Comparison of ENCODE assay signal across 8 cellular contexts in genomic region chrX:85084770-85085393, GRCh38.
DNase-seq lines count a peak whose midpoint lies in the region; ATAC-seq, FAIRE-seq and TF ChIP-seq lines count a peak whose summit lies in the region.

No MANE protein-coding gene starts in this region.

- H3K4me3 ChIP-seq in HEK293 (ENCODE audit: low read depth, low read length): no peak overlapping the region
- no peak overlapping the region for H3K4me3 ChIP-seq in cardiac fibroblast (replicated peaks in 1 of 2; ENCODE audit: low read depth in 2 of 2, low read length in 2 of 2)
- no peak overlapping the region for H3K4me3 ChIP-seq in lower lobe of right lung

- no peaks in the 10 kb centered on the region for H3K27me3 ChIP-seq in lower lobe of right lung (ENCODE audit: low read depth)

- POLR2A ChIA-PET in HEK293 (lab: Yijun Ruan, JAX): no interaction called here

- no peak overlapping the region for H3K27ac ChIP-seq in HEK293 (ENCODE audit: extremely low read depth, low read depth, low read length)
- H3K27ac ChIP-seq in lower lobe of right lung: no peak overlapping the region

- intact Hi-C loops in lower lobe of right lung (cut with DNase I) (no loop called here), sciatic nerve (cut with DNase I) (no loop called here)

- FAIRE-seq in A204.1 (lab: Jason Lieb, UNC): peak; percentile 87

- peak; percentile 19 for DNase-seq in EL
- DNase-seq in NCI-H2196 treated with DMSO at 0.1 percent for 48 hours (lab: John Stamatoyannopoulos, UW; ENCODE audit: unreplicated experiment): peak; percentile 4
- DNase-seq in cardiac fibroblast (ENCODE audit: low read depth in 2 of 2): peak; percentile 42 to 57
- no peak for DNase-seq in lower lobe of right lung
- no peak for DNase-seq in sciatic nerve (ENCODE audit: low spot score)

- H3K36me3 ChIP-seq in HEK293 (ENCODE audit: control insufficient read depth in 2 of 2, insufficient read depth in 1 of 2, low read length in 2 of 2) (peaks cover 0 to 13% of the 10 kb centered on the region in 2 experiments; a peak in 2 of 3 replicates), lower lobe of right lung (peaks cover under 1% of the 10 kb centered on the region)

- TF ChIP-seq CTCF in HEK293 (tag by site-specific recombination; IDR thresholded peaks at IDR 0.05) (peak; percentile 69; the same call in 1 of the 2 replicates), cardiac fibroblast (IDR thresholded peaks at IDR 0.05; ENCODE audit: low read depth, low read length) (peak; percentile 73), lower lobe of right lung (IDR thresholded peaks at IDR 0.05) (peak; percentile 64)

- no peaks in the 10 kb centered on the region for H3K4me1 ChIP-seq in HEK293 (ENCODE audit: control insufficient read depth, insufficient read depth, low read length)
- no peaks in the 10 kb centered on the region for H3K4me1 ChIP-seq in lower lobe of right lung

- H3K9me3 ChIP-seq in HEK293 (ENCODE audit: control insufficient read depth, insufficient read depth, low read depth, low read length) (no peaks in the 10 kb centered on the region), lower lobe of right lung (no peaks in the 10 kb centered on the region)

- ATAC-seq in lower lobe of right lung (peak in 1 of 2 donors; percentile 54), sciatic nerve (no peak), GM21529 (IDR thresholded peaks at IDR 0.05; ENCODE audit: unreplicated experiment) (no peak)

- CTCF ChIA-PET in HEK293 (lab: Yijun Ruan, JAX): interaction anchor here (0.5 to 5.7 kb wide), 20 partner anchors 8 to 802 kb away, joined by 3 to 39 read pairs (median 4); no protein-coding TSS in a partner anchor

TF ChIP-seq in HEK293, 187 proteins besides CTCF, POLR2A, EP300 and RAD21:
- TF ChIP-seq YY1 (tag by site-specific recombination; IDR thresholded peaks at IDR 0.05) (no peak), SCRT1 (tag by site-specific recombination; IDR thresholded peaks at IDR 0.05; ENCODE audit: borderline replicate concordance) (peak; percentile 99), ZNF654 (tag by site-specific recombination; IDR thresholded peaks at IDR 0.05; ENCODE audit: low read depth) (peak; percentile 62), SCRT2 (tag by site-specific recombination; IDR thresholded peaks at IDR 0.05) (peak; percentile 98)
TF ChIP-seq in HEK293: peak in this region for 3.

Comparison
In these comparisons a context has a peak if more than half of its experiments do, and no peak if none do; other contexts are left out.
1. DNase-seq: peak in EL (single experiment), NCI-H2196 treated with DMSO at 0.1 percent for 48 hours (single experiment) and cardiac fibroblast (2 of 2); none in lower lobe of right lung (single experiment) and sciatic nerve (single experiment).
2. Peak in every context shown above with its lines, with median percentiles within 50 percentile points of each other: CTCF ChIP-seq.